Comparison of ENCODE assay signal across 15 cellular contexts in the genomic region with DNA sequence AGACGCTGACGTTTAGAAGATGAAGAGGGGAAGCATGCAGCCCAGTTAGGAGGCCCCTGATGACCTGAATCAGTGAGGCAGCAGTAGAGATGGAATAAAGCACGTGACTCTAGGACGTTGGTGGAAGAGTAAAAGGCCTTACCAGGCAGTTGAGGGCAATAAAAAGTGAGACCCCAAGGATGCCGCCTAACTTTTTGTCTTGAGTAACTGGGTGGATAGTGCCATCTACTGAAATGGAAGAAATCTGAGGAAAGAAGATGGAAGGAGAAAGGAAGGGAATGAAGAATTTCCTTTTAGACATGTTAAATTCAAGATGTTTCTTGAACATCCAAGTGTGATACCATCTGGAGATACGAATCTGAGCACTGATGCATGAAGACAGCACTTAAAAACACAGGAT.
"Had no signal": no experiment of that assay in that cellular context is flagged by ENCODE, and none has a peak within 500 bp of the region (broad histone marks: within the 10 kb centered on the region; RNA-seq: fewer than 3 reads in every experiment).

No MANE protein-coding gene starts in this region.

- DNase-seq: activated CD4-positive, alpha-beta T cell treated with anti-CD3 and anti-CD28 coated beads for 1 hour; activated CD4-positive, alpha-beta T cell treated with anti-CD3 and anti-CD28 coated beads, Interleukin-2, amount 50 U/mL, for 4 hours; activated naive CD4-positive, alpha-beta T cell; activated naive CD8-positive, alpha-beta T cell treated with anti-CD3 and anti-CD28 coated beads, Interleukin-2, amount 10 ng/mL, durations not matched to agents 7 days and 5 days; activated T-cell treated with anti-CD3 and anti-CD28 coated beads for 4 hours; anterior cingulate cortex; brain microvascular endothelial cell; effector CD8-positive, alpha-beta T cell; foreskin keratinocyte; left colon; pancreas; sigmoid colon; spleen; T1000 had no signal

- H3K36me3 ChIP-seq: brain microvascular endothelial cell, pancreas, sigmoid colon, spleen, suprapubic skin had no signal

- H3K27ac ChIP-seq: brain microvascular endothelial cell, foreskin keratinocyte, pancreas, sigmoid colon, spleen, suprapubic skin had no signal

- ATAC-seq: foreskin keratinocyte, left colon, pancreas had no signal

- H3K4me3 ChIP-seq: pancreas, sigmoid colon, spleen, suprapubic skin had no signal

- H3K4me1 ChIP-seq: foreskin keratinocyte, pancreas, spleen, suprapubic skin had no signal

- H3K9me3 ChIP-seq: pancreas, sigmoid colon had no signal

- FAIRE-seq: pancreas had no signal

- H3K27me3 ChIP-seq: brain microvascular endothelial cell, foreskin keratinocyte, pancreas, sigmoid colon, spleen, suprapubic skin had no signal
